ENCODE assay signal across 8 cellular contexts in the genomic region with DNA sequence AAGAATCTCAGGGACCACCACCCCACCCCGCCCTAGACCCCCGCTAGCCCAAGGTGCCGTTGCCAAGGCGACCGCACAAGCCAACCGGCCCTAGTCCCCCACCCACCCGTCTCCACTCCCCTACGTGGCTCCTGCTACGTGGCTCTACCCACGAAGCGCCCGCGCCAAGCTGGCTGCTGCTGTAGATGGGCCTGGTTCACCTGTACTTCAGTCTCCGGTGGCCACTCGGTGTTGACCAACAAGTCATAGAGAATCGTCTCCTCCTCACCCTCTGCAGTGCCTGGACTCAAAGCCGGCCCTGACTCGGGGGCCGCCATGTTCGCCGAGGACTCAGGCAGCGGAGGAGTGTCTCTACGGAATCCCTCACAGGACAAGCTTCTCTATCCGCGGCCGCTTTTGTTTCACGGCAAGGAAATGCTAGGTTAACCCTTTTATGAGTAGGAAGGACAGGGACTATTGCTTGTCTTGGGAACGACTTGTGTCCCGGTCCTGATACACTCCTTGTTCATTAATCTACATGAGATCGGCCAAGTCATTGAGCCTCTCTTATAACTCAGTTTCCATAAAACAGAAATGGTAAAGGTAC. TPM values are rescaled to one million over a fixed set of nuclear protein-coding genes. Genes with fewer than 3 reads are reported as not detected.
DNase-seq lines count a peak whose midpoint lies in the region; ATAC-seq and TF ChIP-seq lines count a peak whose summit lies in the region.

Gene NBAS, minus strand, starts transcription at position 347 of the 586 bp plus-strand sequence. Its CDS starts 30 bp downstream, at position 317.

- H2AFZ ChIP-seq in H9 (ENCODE audit: low read length), result peak within 1 kb of the TSS; percentile 98

- peak within 1 kb of the TSS; percentile 99 for H3K4me3 Mint-ChIP-seq in H9
- peak within 1 kb of the TSS; percentile 99 for H3K4me3 Mint-ChIP-seq in neural crest cell

- H3K4me1 ChIP-seq in H9 (ENCODE audit: insufficient read depth, low read length) (0 out of 2 replicates have a peak, but pooled peaks cover 3% of the 10 kb centered on the region), SJCRH30 (peaks cover 17% of the 10 kb centered on the region), foreskin keratinocyte (peaks cover 13% of the 10 kb centered on the region), stomach smooth muscle (ENCODE audit: control insufficient read depth, insufficient read depth, low read length) (no peaks in the 10 kb centered on the region)

- no peak within 1 kb of the TSS for H4K91ac ChIP-seq in H9 (ENCODE audit: insufficient read length, low read depth, low read length)

- H3K4me3 ChIP-seq in MG63 (peak within 1 kb of the TSS; percentile 87), SJCRH30 (peak within 1 kb of the TSS; percentile 77), stomach smooth muscle (ENCODE audit: low read length in 2 of 2) (peak within 1 kb of the TSS; percentile 92 to 99)

- H3K9me3 Mint-ChIP-seq in H9, result no peaks in the 10 kb centered on the region
- no peaks in the 10 kb centered on the region for H3K9me3 Mint-ChIP-seq in neural crest cell

- H3K36me3 ChIP-seq in MG63 (no peaks in the 10 kb centered on the region), SJCRH30 (no peaks in the 10 kb centered on the region; the same call in 1 of the 2 replicates), stomach smooth muscle (ENCODE audit: control insufficient read depth in 2 of 2, insufficient read depth in 2 of 2, low read length in 2 of 2) (no peaks in the 10 kb centered on the region)

- peak within 1 kb of the TSS; percentile 4 for H3K18ac ChIP-seq in H9 (ENCODE audit: insufficient read length, low read depth, low read length)

- no peak within 1 kb of the TSS for H3T11ph ChIP-seq in H9 (ENCODE audit: low read length)

- H3K23me2 ChIP-seq in H9 (ENCODE audit: insufficient read length, low read depth, low read length, poor library complexity, severe bottlenecking), result peaks cover 12% of the 10 kb centered on the region

- no peak within 1 kb of the TSS for H3K23ac ChIP-seq in H9 (ENCODE audit: insufficient read length, low read depth, low read length)

- H3K36me3 Mint-ChIP-seq in H9 (ENCODE audit: insufficient read depth in 1 of 3, low read depth in 3 of 3) (no peaks in the 10 kb centered on the region), neural crest cell (ENCODE audit: low read depth) (no peaks in the 10 kb centered on the region)

- no peak within 1 kb of the TSS for H3K56ac ChIP-seq in H9 (ENCODE audit: insufficient read length, low read depth, low read length)

- no peak within 1 kb of the TSS for H2BK12ac ChIP-seq in H9 (ENCODE audit: insufficient read length, low read depth, low read length)

- H3K4me1 Mint-ChIP-seq in H9, result peaks cover 13 to 20% of the 10 kb centered on the region in 2 experiments
- peaks cover 48% of the 10 kb centered on the region for H3K4me1 Mint-ChIP-seq in neural crest cell

- H3K27ac ChIP-seq in H9 (ENCODE audit: insufficient read length, low read depth, low read length) (no peak within 1 kb of the TSS), SJCRH30 (peak within 1 kb of the TSS; percentile 83), foreskin keratinocyte (peak within 1 kb of the TSS; percentile 68), stomach smooth muscle (ENCODE audit: low read length) (peak within 1 kb of the TSS; percentile 50)

- in situ Hi-C loops in G401 (cut with HindIII; ENCODE audit: low sequenced_read_pairs), result no loop called here

- H3K27me3 Mint-ChIP-seq in H9 (ENCODE audit: low read depth) (peaks cover 3% of the 10 kb centered on the region; the same call in 1 of the 2 replicates), neural crest cell (ENCODE audit: low read depth) (no peaks in the 10 kb centered on the region)

- H3K79me1 ChIP-seq in H9 (ENCODE audit: insufficient read depth, low read depth, low read length, poor library complexity, severe bottlenecking), result peaks cover 6% of the 10 kb centered on the region

- H3K79me2 ChIP-seq in H9 (ENCODE audit: insufficient read depth, low read length), result no peaks in the 10 kb centered on the region; the same call in 1 of the 2 replicates

- no peaks in the 10 kb centered on the region for H3K9me3 ChIP-seq in H9 (ENCODE audit: control insufficient read depth, low read depth, low read length)
- H3K9me3 ChIP-seq in MG63, result no peaks in the 10 kb centered on the region
- no peaks in the 10 kb centered on the region for H3K9me3 ChIP-seq in SJCRH30 (replicated peaks)
- H3K9me3 ChIP-seq in stomach smooth muscle (ENCODE audit: control insufficient read depth in 2 of 2, low read length in 2 of 2), result no peaks in the 10 kb centered on the region

- no peak within 1 kb of the TSS for H3K4ac ChIP-seq in H9 (ENCODE audit: low read depth, low read length)

- no peak within 1 kb of the TSS for H2AK5ac ChIP-seq in H9 (ENCODE audit: insufficient read length, low read length)

- H2BK20ac ChIP-seq in H9 (ENCODE audit: low read depth, low read length, poor library complexity, severe bottlenecking), result no peak within 1 kb of the TSS

- peak; percentile 80 for ATAC-seq in foreskin keratinocyte

- H3K27ac Mint-ChIP-seq in H9, result peak within 1 kb of the TSS; percentile 88 to 97 (median 96)
- peak within 1 kb of the TSS; percentile 99 for H3K27ac Mint-ChIP-seq in neural crest cell (ENCODE audit: unreplicated experiment)

- H4K5ac ChIP-seq in H9 (ENCODE audit: insufficient read length, low read depth, low read length), result no peak within 1 kb of the TSS

- H3K9ac ChIP-seq in H9 (ENCODE audit: extremely low read depth, insufficient read length, low read length) (peak within 1 kb of the TSS; percentile 67), stomach smooth muscle (ENCODE audit: low read length in 2 of 2) (peak within 1 kb of the TSS; percentile 75 to 93)

- no peaks in the 10 kb centered on the region for H4K20me1 ChIP-seq in H9 (ENCODE audit: control insufficient read depth, insufficient read depth, insufficient read length)

- peak within 1 kb of the TSS; percentile 39; the same call in 1 of the 2 replicates for H3K14ac ChIP-seq in H9 (ENCODE audit: insufficient read depth, low read length)

- no peak within 1 kb of the TSS for H2BK15ac ChIP-seq in H9 (ENCODE audit: low read depth, low read length)

- H2BK5ac ChIP-seq in H9 (ENCODE audit: insufficient read length, low read length), result no peak within 1 kb of the TSS

- no peak within 1 kb of the TSS for H4K8ac ChIP-seq in H9 (replicated peaks; ENCODE audit: insufficient read length, low read depth, low read length)

- DNase-seq in G401 (ENCODE audit: low spot score) (peak; percentile 94), H9 (peak; percentile 87), MG63 (peak; percentile 82), SJCRH30 (peak; percentile 90 to 95), foreskin keratinocyte (peak; percentile 67 to 81), neural crest cell (ENCODE audit: low read depth, low spot score) (peak; percentile 83)
- peak; percentile 65 for DNase-seq in activated gamma-delta T cell treated with anti-CD3 and anti-CD28 coated beads, Interleukin-2, amount 50 U/mL, for 16 hours (ENCODE audit: low read depth)

- TF ChIP-seq CTCF in H9 (conservative IDR thresholded peaks at IDR 0.05) (no peak), foreskin keratinocyte (conservative IDR thresholded peaks at IDR 0.05) (no peak), neural crest cell (conservative IDR thresholded peaks at IDR 0.05) (no peak)

- WGBS in H9 (ENCODE audit: extremely low coverage, insufficient read length, low lambda C conversion rate), result no CpG with 5 or more reads among the region's 30 CpGs

- no peak within 1 kb of the TSS for H2BK120ac ChIP-seq in H9 (ENCODE audit: low read depth, low read length, poor library complexity, severe bottlenecking)

- H3K4me2 ChIP-seq in H9 (ENCODE audit: insufficient read depth, insufficient read length, low read length), result peak within 1 kb of the TSS; percentile 100

- no peaks in the 10 kb centered on the region for H3K27me3 ChIP-seq in H9 (ENCODE audit: insufficient read depth, low read length)
- H3K27me3 ChIP-seq in MG63, result no peaks in the 10 kb centered on the region; the same call in 1 of the 2 replicates
- H3K27me3 ChIP-seq in SJCRH30, result no peaks in the 10 kb centered on the region
- H3K27me3 ChIP-seq in foreskin keratinocyte, result no peaks in the 10 kb centered on the region
- H3K27me3 ChIP-seq in stomach smooth muscle (ENCODE audit: control insufficient read depth in 1 of 2, insufficient read depth in 2 of 2, low read length in 2 of 2), result no peaks in the 10 kb centered on the region

RNA-seq across cellular contexts. Expression of gene NBAS, which starts in this region (rescaled TPM):
- 31.1 and 45.1 TPM in 2 replicates for total RNA-seq in G401 (2014; rRNA removed; shearing (Covaris generic))
- total RNA-seq in H9 (2021), result 29.7 and 32.5 TPM in 2 replicates
- total RNA-seq in MG63 (2014; rRNA removed; shearing (Covaris generic); ENCODE audit: low replicate concordance), result 27.9 and 78.9 TPM in 2 replicates
- 44.2 and 44.5 TPM in 2 replicates for total RNA-seq in SJCRH30 (2014; rRNA removed; shearing (Covaris generic))
- total RNA-seq in foreskin keratinocyte, result 37.0 and 41.6 TPM in 2 replicates
- 24.1 and 27.8 TPM in 2 replicates for polyA plus RNA-seq in foreskin keratinocyte
- total RNA-seq in neural crest cell, result 58.7 and 61.6 TPM in 2 replicates
